8 cellular contexts compared by ENCODE assay signal in the genomic region with DNA sequence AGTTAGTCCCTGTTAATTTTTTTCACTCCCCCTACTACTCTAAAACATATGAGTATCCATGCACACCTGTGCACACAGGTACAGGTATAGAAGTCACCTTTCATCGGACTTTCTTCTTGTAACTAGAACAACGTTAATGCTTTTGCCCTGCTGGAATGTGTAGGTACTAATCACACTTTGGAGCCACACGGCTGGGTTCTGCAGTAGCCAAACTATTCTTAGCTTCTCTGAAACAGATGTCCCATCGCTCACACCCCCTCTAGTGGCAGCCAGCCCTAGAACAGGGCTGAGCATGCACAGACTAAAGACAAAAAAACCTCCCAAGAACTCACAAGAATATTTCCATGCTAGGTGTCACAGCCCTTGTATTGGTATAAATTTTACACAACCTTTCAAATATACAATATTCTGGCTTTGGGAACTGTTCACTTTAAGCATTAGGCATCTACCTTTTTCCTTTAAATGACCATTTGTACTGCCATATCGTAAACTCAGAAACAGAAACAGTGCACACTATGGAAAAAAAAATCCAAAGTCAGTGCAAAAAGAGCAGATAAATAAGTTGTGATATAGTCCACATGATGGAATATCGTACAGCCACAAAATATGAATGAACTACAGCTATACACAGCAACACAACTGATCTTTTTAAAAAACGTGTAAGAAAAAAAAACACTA.
DNase-seq lines count a peak whose midpoint lies in the region; ATAC-seq, FAIRE-seq and TF ChIP-seq lines count a peak whose summit lies in the region.

No MANE protein-coding gene starts in this region.

- H3K79me2 ChIP-seq in PC-3 (ENCODE audit: low read length): no peaks in the 10 kb centered on the region

- H3F3A ChIP-seq in PC-3 (ENCODE audit: low read length, unreplicated experiment): no peaks in the 10 kb centered on the region

- TF ChIP-seq CTCF in D721Med (IDR thresholded peaks at IDR 0.05; ENCODE audit: insufficient read depth, missing control alignments): peak; percentile 77
- peak; percentile 100 for TF ChIP-seq CTCF in PC-3 (conservative IDR thresholded peaks at IDR 0.05; ENCODE audit: low read depth, low read length)

- no peaks in the 10 kb centered on the region for H3K9me2 ChIP-seq in PC-3 (replicated peaks; ENCODE audit: low read length)

- POLR2A ChIA-PET in PC-3 (lab: Charles Lee; ENCODE audit: unreplicated experiment): no interaction called here

- CTCF ChIA-PET in PC-3 (lab: Charles Lee): interaction anchor here (1.0 kb wide), 2 partner anchors 22 to 63 kb away, joined by 3 to 5 read pairs; no protein-coding TSS in a partner anchor

- H3K4me3 ChIP-seq in PC-3 (ENCODE audit: low read length) (no peak overlapping the region), aorta (ENCODE audit: low read length in 2 of 2) (no peak overlapping the region)

- H3K36me3 ChIP-seq in PC-3 (ENCODE audit: low read depth, low read length) (no peaks in the 10 kb centered on the region), aorta (ENCODE audit: control insufficient read depth in 1 of 2, insufficient read depth in 2 of 2, low read length in 1 of 2) (no peaks in the 10 kb centered on the region)

- no TSS peak for BruUV-seq in PC-3 (replicated peaks; lab: Mats Ljungman, UMichigan)

- H4K20me1 ChIP-seq in PC-3 (ENCODE audit: low read length): no peaks in the 10 kb centered on the region

- FAIRE-seq in D721Med (lab: Jason Lieb, UNC): no peak

- H3K4me1 ChIP-seq in PC-3 (ENCODE audit: insufficient read depth, low read length) (0 out of 2 replicates have a peak, but pooled peaks cover 3% of the 10 kb centered on the region), aorta (ENCODE audit: control insufficient read depth in 1 of 2, insufficient read depth in 2 of 2, low read length in 2 of 2) (no peaks in the 10 kb centered on the region)

- no peak overlapping the region for H3K27ac ChIP-seq in PC-3 (ENCODE audit: low read length)
- H3K27ac ChIP-seq in aorta (ENCODE audit: low read depth in 1 of 2, low read length in 2 of 2): no peak overlapping the region

- intact Hi-C loops in PC-3 (cut with micrococcal nuclease): loop anchor here (1.0 to 5.0 kb wide), 2 partner anchors 113 to 649 kb away; no protein-coding TSS in a partner anchor
- intact Hi-C loops in aorta (cut with DNase I): loop anchor here (1.0 to 5.0 kb wide), 2 partner anchors 64 to 66 kb away; no protein-coding TSS in a partner anchor

- ATAC-seq in GM19463 (IDR thresholded peaks at IDR 0.05; ENCODE audit: unreplicated experiment) (peak; percentile 79), HG03457 (IDR thresholded peaks at IDR 0.05; ENCODE audit: unreplicated experiment) (peak; percentile 64), PC-3 (peak; percentile 99), aorta (ENCODE audit: low FRiP score) (peak; percentile 71)

- H2AFZ ChIP-seq in PC-3 (ENCODE audit: low read length): peak overlapping the region; percentile 23; the same call in 1 of the 2 replicates

- DNase-seq in D721Med (ENCODE audit: insufficient read length, low spot score) (no peak), PC-3 (peak; percentile 95), germinal center (ENCODE audit: low spot score) (peak; percentile 62), pons (ENCODE audit: low spot score) (peak; percentile 89), aorta (peak; percentile 75 to 88)
- DNase-seq in activated effector memory CD4-positive, alpha-beta T cell treated with Interleukin-2 at 50 U/mL for 16 hours: peak; percentile 12

- H3K4me2 ChIP-seq in PC-3 (ENCODE audit: low read length): no peak overlapping the region

- H3K9me3 ChIP-seq in PC-3 (ENCODE audit: low read length) (no peaks in the 10 kb centered on the region), aorta (ENCODE audit: control insufficient read depth, low read length) (no peaks in the 10 kb centered on the region)

- 36 to 43% methylated on average over 7 of the region's 7 CpGs for WGBS in aorta, 2 donors

- no peaks in the 10 kb centered on the region for H3K27me3 ChIP-seq in PC-3 (ENCODE audit: low read length)
- no peaks in the 10 kb centered on the region for H3K27me3 ChIP-seq in aorta (ENCODE audit: control insufficient read depth in 1 of 2, insufficient read depth in 2 of 2, low read length in 1 of 2)

- no peak overlapping the region for H3K9ac ChIP-seq in PC-3 (ENCODE audit: low read length)
